ENCODE assay signal across 1 cellular context in the genomic region with DNA sequence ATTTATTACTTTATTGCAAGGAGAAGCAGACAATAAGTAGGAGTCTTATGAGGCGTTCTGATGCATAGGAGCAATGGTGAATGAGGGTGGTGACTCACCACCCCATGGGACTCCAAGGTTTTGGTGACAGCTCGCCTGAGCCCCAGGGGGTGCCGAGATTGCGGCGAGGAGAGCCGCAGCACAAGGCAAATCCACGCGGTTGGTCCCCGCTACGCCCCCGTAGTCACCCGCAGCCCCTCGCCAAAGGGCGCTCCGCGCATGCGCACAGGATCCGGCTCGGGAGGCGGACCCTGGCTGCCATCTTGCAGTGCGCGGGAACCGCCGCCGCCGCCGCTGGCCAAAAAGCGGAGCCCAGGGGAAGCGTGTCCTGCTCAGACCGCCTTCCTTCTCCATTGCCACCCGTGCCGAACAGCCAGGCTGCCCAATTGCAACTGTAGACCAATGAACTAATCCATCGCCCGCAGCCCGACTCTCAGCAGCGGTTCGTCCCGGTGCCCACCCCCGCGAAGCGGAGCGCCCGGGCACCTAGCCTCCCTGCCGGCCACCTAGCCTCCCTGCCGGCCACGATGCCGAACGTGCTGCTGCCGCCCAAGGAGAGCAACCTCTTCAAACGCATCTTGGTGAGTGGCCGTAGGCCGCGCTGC.
TF ChIP-seq lines count a peak whose summit lies in the region.

Gene NAA16 (plus strand): TSS at position 305 of the 644 bp plus-strand sequence. CDS start 262 bp downstream, at position 567.

TF ChIP-seq in H1, 55 proteins besides CTCF, POLR2A, EP300 and RAD21:
- TF ChIP-seq MAX (IDR thresholded peaks at IDR 0.05) (peak; percentile 60), KDM4A (IDR thresholded peaks at IDR 0.05; ENCODE audit: low read depth, low read length, severe bottlenecking) (peak; percentile 92), POLR2AphosphoS5 (IDR thresholded peaks at IDR 0.05; ENCODE audit: low read depth, low read length) (peak; percentile 88), GABPA (IDR thresholded peaks at IDR 0.05; ENCODE audit: borderline replicate concordance, insufficient read depth, low read length) (no peak), SP4 (IDR thresholded peaks at IDR 0.05; ENCODE audit: low read length) (peak; percentile 2; the same call in 1 of the 2 replicates), YY1 (IDR thresholded peaks at IDR 0.05; ENCODE audit: low read depth, low read length) (peak; percentile 92), EGR1 (IDR thresholded peaks at IDR 0.05; ENCODE audit: borderline replicate concordance, low read depth, low read length) (peak; percentile 93), TBP (IDR thresholded peaks at IDR 0.05; ENCODE audit: low read depth, low read length) (peak; percentile 68), ZNF274 (IDR thresholded peaks at IDR 0.05; ENCODE audit: borderline replicate concordance, extremely low read depth, low read length) (no peak), EZH2 (IDR thresholded peaks at IDR 0.05; ENCODE audit: low read depth, low read length, severe bottlenecking) (no peak), CTBP2 (IDR thresholded peaks at IDR 0.05; ENCODE audit: borderline replicate concordance, insufficient read depth, insufficient read length, low read length) (no peak), SP2 (IDR thresholded peaks at IDR 0.05; ENCODE audit: low read length) (no peak), KDM1A (IDR thresholded peaks at IDR 0.05; ENCODE audit: borderline replicate concordance, low read length) (no peak), NANOG (IDR thresholded peaks at IDR 0.05; ENCODE audit: insufficient read depth, low read depth, low read length, poor library complexity, severe bottlenecking) (no peak), RBBP5 (IDR thresholded peaks at IDR 0.05; ENCODE audit: borderline replicate concordance, low read depth, low read length) (peak; percentile 28; the same call in 1 of the 2 replicates), CREB1 (IDR thresholded peaks at IDR 0.05) (0 out of 2 replicates have a peak, but pooled peaks have one; percentile 24), PHF8 (conservative IDR thresholded peaks at IDR 0.05; ENCODE audit: low read depth, low read length) (peak; percentile 84), SRF (IDR thresholded peaks at IDR 0.05; ENCODE audit: low read depth, low read length) (no peak), SIN3A (conservative IDR thresholded peaks at IDR 0.05 in 1 of 2, IDR thresholded peaks at IDR 0.05 in 1 of 2; ENCODE audit: low read depth in 1 of 2, low read length in 2 of 2) (peak; percentile 13 to 60; a peak in 1 of 4 replicates), HDAC6 (IDR thresholded peaks at IDR 0.05; ENCODE audit: low read depth, low read length) (no peak), BACH1 (IDR thresholded peaks at IDR 0.05; ENCODE audit: low read length) (no peak), CHD1 (IDR thresholded peaks at IDR 0.05; ENCODE audit: low read depth, low read length) (no peak), BCL11A (IDR thresholded peaks at IDR 0.05; ENCODE audit: low read depth in 2 of 2, low read length in 2 of 2) (no peak), TAF7 (optimal IDR thresholded peaks at IDR 0.05; ENCODE audit: borderline replicate concordance, low read depth, low read length) (peak; percentile 63), TCF12 (IDR thresholded peaks at IDR 0.05; ENCODE audit: low read depth, low read length) (no peak), TAF1 (IDR thresholded peaks at IDR 0.05; ENCODE audit: low read depth, low read length) (peak; percentile 81), SAP30 (IDR thresholded peaks at IDR 0.05; ENCODE audit: insufficient read depth, insufficient replicate concordance, low read length) (no peak), GTF2F1 (IDR thresholded peaks at IDR 0.05; ENCODE audit: borderline replicate concordance, low read depth, low read length) (0 out of 2 replicates have a peak, but pooled peaks have one; percentile 40), SIX5 (IDR thresholded peaks at IDR 0.05; ENCODE audit: low read depth, low read length) (no peak), NRF1 (IDR thresholded peaks at IDR 0.05; ENCODE audit: low read depth, low read length) (peak; percentile 85)
- TF ChIP-seq, protein P1, sequence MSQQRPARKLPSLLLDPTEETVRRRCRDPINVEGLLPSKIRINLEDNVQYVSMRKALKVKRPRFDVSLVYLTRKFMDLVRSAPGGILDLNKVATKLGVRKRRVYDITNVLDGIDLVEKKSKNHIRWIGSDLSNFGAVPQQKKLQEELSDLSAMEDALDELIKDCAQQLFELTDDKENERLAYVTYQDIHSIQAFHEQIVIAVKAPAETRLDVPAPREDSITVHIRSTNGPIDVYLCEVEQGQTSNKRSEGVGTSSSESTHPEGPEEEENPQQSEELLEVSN (IDR thresholded peaks at IDR 0.05) = no peak; the same call in 1 of the 2 replicates
- TF ChIP-seq, protein P2, sequence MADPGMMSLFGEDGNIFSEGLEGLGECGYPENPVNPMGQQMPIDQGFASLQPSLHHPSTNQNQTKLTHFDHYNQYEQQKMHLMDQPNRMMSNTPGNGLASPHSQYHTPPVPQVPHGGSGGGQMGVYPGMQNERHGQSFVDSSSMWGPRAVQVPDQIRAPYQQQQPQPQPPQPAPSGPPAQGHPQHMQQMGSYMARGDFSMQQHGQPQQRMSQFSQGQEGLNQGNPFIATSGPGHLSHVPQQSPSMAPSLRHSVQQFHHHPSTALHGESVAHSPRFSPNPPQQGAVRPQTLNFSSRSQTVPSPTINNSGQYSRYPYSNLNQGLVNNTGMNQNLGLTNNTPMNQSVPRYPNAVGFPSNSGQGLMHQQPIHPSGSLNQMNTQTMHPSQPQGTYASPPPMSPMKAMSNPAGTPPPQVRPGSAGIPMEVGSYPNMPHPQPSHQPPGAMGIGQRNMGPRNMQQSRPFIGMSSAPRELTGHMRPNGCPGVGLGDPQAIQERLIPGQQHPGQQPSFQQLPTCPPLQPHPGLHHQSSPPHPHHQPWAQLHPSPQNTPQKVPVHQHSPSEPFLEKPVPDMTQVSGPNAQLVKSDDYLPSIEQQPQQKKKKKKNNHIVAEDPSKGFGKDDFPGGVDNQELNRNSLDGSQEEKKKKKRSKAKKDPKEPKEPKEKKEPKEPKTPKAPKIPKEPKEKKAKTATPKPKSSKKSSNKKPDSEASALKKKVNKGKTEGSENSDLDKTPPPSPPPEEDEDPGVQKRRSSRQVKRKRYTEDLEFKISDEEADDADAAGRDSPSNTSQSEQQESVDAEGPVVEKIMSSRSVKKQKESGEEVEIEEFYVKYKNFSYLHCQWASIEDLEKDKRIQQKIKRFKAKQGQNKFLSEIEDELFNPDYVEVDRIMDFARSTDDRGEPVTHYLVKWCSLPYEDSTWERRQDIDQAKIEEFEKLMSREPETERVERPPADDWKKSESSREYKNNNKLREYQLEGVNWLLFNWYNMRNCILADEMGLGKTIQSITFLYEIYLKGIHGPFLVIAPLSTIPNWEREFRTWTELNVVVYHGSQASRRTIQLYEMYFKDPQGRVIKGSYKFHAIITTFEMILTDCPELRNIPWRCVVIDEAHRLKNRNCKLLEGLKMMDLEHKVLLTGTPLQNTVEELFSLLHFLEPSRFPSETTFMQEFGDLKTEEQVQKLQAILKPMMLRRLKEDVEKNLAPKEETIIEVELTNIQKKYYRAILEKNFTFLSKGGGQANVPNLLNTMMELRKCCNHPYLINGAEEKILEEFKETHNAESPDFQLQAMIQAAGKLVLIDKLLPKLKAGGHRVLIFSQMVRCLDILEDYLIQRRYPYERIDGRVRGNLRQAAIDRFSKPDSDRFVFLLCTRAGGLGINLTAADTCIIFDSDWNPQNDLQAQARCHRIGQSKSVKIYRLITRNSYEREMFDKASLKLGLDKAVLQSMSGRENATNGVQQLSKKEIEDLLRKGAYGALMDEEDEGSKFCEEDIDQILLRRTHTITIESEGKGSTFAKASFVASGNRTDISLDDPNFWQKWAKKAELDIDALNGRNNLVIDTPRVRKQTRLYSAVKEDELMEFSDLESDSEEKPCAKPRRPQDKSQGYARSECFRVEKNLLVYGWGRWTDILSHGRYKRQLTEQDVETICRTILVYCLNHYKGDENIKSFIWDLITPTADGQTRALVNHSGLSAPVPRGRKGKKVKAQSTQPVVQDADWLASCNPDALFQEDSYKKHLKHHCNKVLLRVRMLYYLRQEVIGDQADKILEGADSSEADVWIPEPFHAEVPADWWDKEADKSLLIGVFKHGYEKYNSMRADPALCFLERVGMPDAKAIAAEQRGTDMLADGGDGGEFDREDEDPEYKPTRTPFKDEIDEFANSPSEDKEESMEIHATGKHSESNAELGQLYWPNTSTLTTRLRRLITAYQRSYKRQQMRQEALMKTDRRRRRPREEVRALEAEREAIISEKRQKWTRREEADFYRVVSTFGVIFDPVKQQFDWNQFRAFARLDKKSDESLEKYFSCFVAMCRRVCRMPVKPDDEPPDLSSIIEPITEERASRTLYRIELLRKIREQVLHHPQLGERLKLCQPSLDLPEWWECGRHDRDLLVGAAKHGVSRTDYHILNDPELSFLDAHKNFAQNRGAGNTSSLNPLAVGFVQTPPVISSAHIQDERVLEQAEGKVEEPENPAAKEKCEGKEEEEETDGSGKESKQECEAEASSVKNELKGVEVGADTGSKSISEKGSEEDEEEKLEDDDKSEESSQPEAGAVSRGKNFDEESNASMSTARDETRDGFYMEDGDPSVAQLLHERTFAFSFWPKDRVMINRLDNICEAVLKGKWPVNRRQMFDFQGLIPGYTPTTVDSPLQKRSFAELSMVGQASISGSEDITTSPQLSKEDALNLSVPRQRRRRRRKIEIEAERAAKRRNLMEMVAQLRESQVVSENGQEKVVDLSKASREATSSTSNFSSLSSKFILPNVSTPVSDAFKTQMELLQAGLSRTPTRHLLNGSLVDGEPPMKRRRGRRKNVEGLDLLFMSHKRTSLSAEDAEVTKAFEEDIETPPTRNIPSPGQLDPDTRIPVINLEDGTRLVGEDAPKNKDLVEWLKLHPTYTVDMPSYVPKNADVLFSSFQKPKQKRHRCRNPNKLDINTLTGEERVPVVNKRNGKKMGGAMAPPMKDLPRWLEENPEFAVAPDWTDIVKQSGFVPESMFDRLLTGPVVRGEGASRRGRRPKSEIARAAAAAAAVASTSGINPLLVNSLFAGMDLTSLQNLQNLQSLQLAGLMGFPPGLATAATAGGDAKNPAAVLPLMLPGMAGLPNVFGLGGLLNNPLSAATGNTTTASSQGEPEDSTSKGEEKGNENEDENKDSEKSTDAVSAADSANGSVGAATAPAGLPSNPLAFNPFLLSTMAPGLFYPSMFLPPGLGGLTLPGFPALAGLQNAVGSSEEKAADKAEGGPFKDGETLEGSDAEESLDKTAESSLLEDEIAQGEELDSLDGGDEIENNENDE (IDR thresholded peaks at IDR 0.05; ENCODE audit: insufficient replicate concordance, low read length) = no peak
